10 cellular contexts compared by ENCODE assay signal in genomic region chrX:70979136-70979762, GRCh38. TPM values are rescaled to one million over a fixed set of nuclear protein-coding genes. Genes with fewer than 3 reads are reported as not detected.
DNase-seq lines count a peak whose midpoint lies in the region; ATAC-seq and TF ChIP-seq lines count a peak whose summit lies in the region.
"Had no signal": no experiment of that assay in that cellular context is flagged by ENCODE, and none has a peak within 500 bp of the region (broad histone marks: within the 10 kb centered on the region; RNA-seq: fewer than 3 reads in every experiment).

No MANE protein-coding gene starts in this region.

- POLR2A ChIA-PET in CD8-positive, alpha-beta memory T cell (lab: Charles Lee): no interaction called here

- 33% methylated on average over 8 of the region's 9 CpGs for WGBS in suprapubic skin

- no peak overlapping the region for H3K27ac ChIP-seq in CD8-positive, alpha-beta memory T cell (ENCODE audit: low read depth, low read length)
- H3K27ac ChIP-seq in suprapubic skin: no peak overlapping the region
- H3K27ac ChIP-seq: PC-9 had no signal

- H3K36me3 Mint-ChIP-seq in CD8-positive, alpha-beta memory T cell: no peaks in the 10 kb centered on the region

- H3K9me3 Mint-ChIP-seq in CD8-positive, alpha-beta memory T cell: peaks cover 0 to 2% (median 0%) of the 10 kb centered on the region in 5 donors
- H3K9me3 Mint-ChIP-seq: CD4-positive, alpha-beta T cell had no signal

- peak; percentile 8 for DNase-seq in NCI-H510A treated with DMSO at 0.1 percent for 48 hours (lab: John Stamatoyannopoulos, UW)
- DNase-seq in NCI-H510A (lab: John Stamatoyannopoulos, UW): no peak
- peak; percentile 15 for DNase-seq in NCI-H2227 treated with DMSO at 0.1 percent for 48 hours (lab: John Stamatoyannopoulos, UW)
- no peak for DNase-seq in epithelial cell of proximal tubule (ENCODE audit: low read depth)
- peak; percentile 25 for DNase-seq in renal cortical epithelial cell (ENCODE audit: low read depth)
- no peak for DNase-seq in CD8-positive, alpha-beta memory T cell
- no peak for DNase-seq in suprapubic skin (ENCODE audit: low spot score in 2 of 2)
- DNase-seq: CD4-positive, alpha-beta T cell had no signal

- H3K4me1 Mint-ChIP-seq in CD8-positive, alpha-beta memory T cell: peaks cover 0 to 9% (median 5%) of the 10 kb centered on the region in 3 donors

- no peaks in the 10 kb centered on the region for H3K4me1 ChIP-seq in CD8-positive, alpha-beta memory T cell (ENCODE audit: insufficient read depth, low read length)
- no peaks in the 10 kb centered on the region for H3K4me1 ChIP-seq in suprapubic skin

- TF ChIP-seq POLR2A in suprapubic skin (IDR thresholded peaks at IDR 0.05): no peak

- H3K27me3 ChIP-seq in CD8-positive, alpha-beta memory T cell (ENCODE audit: insufficient read depth, low read length, poor library complexity, severe bottlenecking): no peaks in the 10 kb centered on the region
- no peaks in the 10 kb centered on the region for H3K27me3 ChIP-seq in suprapubic skin

- H3K4me3 ChIP-seq in epithelial cell of proximal tubule (ENCODE audit: low read depth, low read length): no peak overlapping the region
- no peak overlapping the region for H3K4me3 ChIP-seq in CD8-positive, alpha-beta memory T cell (ENCODE audit: low read length)
- H3K4me3 ChIP-seq in suprapubic skin: no peak overlapping the region
- H3K4me3 ChIP-seq: PC-9 had no signal

- CTCF ChIA-PET in CD8-positive, alpha-beta memory T cell (lab: Charles Lee): no interaction called here

- TF ChIP-seq EP300 in suprapubic skin (IDR thresholded peaks at IDR 0.05): no peak

- no peak for ATAC-seq in HG02870 (IDR thresholded peaks at IDR 0.05; ENCODE audit: unreplicated experiment)

- H3K27me3 Mint-ChIP-seq in CD8-positive, alpha-beta memory T cell: peaks cover 3 to 10% of the 10 kb centered on the region in 2 donors
- H3K27me3 Mint-ChIP-seq: CD4-positive, alpha-beta T cell had no signal

- H3K36me3 ChIP-seq in CD8-positive, alpha-beta memory T cell (ENCODE audit: insufficient read depth, low read length): no peaks in the 10 kb centered on the region
- no peaks in the 10 kb centered on the region for H3K36me3 ChIP-seq in suprapubic skin

- no peak overlapping the region for H3K4me3 Mint-ChIP-seq in CD8-positive, alpha-beta memory T cell
- H3K4me3 Mint-ChIP-seq: CD4-positive, alpha-beta T cell had no signal

- peak overlapping the region in 1 of 8 donors; percentile 76 for H3K27ac Mint-ChIP-seq in CD8-positive, alpha-beta memory T cell
- H3K27ac Mint-ChIP-seq: CD4-positive, alpha-beta T cell had no signal

- TF ChIP-seq CTCF in epithelial cell of proximal tubule (conservative IDR thresholded peaks at IDR 0.05; ENCODE audit: low read depth, low read length) (peak; percentile 53), suprapubic skin (IDR thresholded peaks at IDR 0.05) (no peak)

- no peaks in the 10 kb centered on the region for H3K9me3 ChIP-seq in CD8-positive, alpha-beta memory T cell (ENCODE audit: low read length)
- H3K9me3 ChIP-seq in suprapubic skin: no peaks in the 10 kb centered on the region

RNA-seq across cellular contexts. Expression of gene SLC7A3, which starts 48.4 kb away (rescaled TPM):
- total RNA-seq in epithelial cell of proximal tubule: 0.07 TPM in 1 of 2 replicates, not detected in the other
- total RNA-seq in renal cortical epithelial cell: not detected in 2 replicates
- total RNA-seq in CD8-positive, alpha-beta memory T cell: under 1 TPM; 0.16 to 0.28 TPM
- polyA plus RNA-seq in CD8-positive, alpha-beta memory T cell: 1.5 TPM
- under 1 TPM in 3 of 4 donors, not detected in 1; 0.21 to 0.32 (median 0.25) TPM for total RNA-seq in suprapubic skin
- total RNA-seq: CD4-positive, alpha-beta T cell; PC-9 had no signal

Comparison
In these comparisons a context has a peak if more than half of its experiments do, and no peak if none do; other contexts are left out.
1. DNase-seq: peak in NCI-H510A treated with DMSO at 0.1 percent for 48 hours (single experiment), NCI-H2227 treated with DMSO at 0.1 percent for 48 hours (single experiment) and renal cortical epithelial cell (single experiment); none in NCI-H510A (single experiment), epithelial cell of proximal tubule (single experiment), CD8-positive, alpha-beta memory T cell (0 of 5) and suprapubic skin (0 of 2).